ENCODE assay signal across 11 cellular contexts in genomic region chr2:36549063-36549662, GRCh38. TPM values are rescaled to one million over a fixed set of nuclear protein-coding genes. Genes with fewer than 3 reads are reported as not detected.
DNase-seq lines count a peak whose midpoint lies in the region; ATAC-seq, FAIRE-seq and TF ChIP-seq lines count a peak whose summit lies in the region.
"Had no signal": no experiment of that assay in that cellular context is flagged by ENCODE, and none has a peak within 500 bp of the region (broad histone marks: within the 10 kb centered on the region; RNA-seq: fewer than 3 reads in every experiment).

No MANE protein-coding gene starts in this region.

- H3K4me3 Mint-ChIP-seq in type B pancreatic cell: peak overlapping the region; percentile 20

- H3K36me3 ChIP-seq in left ventricle myocardium inferior (peaks cover 72% of the 10 kb centered on the region), kidney (ENCODE audit: control insufficient read depth in 1 of 2, insufficient read depth in 2 of 2, low read length in 2 of 2) (peaks cover 14 to 24% of the 10 kb centered on the region in 2 donors), transverse colon (peaks cover 0 to 61% (median 16%) of the 10 kb centered on the region in 4 donors)

- no peak for TF ChIP-seq POLR2A in transverse colon (IDR thresholded peaks at IDR 0.05)

- peaks cover 9% of the 10 kb centered on the region for H3K4me1 Mint-ChIP-seq in type B pancreatic cell (ENCODE audit: unreplicated experiment)

- H3K27ac Mint-ChIP-seq in activated naive CD4-positive, alpha-beta T cell treated with anti-CD3 and anti-CD28 coated beads, Interleukin-2, amount 50 U/mL, for 72 hours: no peak overlapping the region
- H3K27ac Mint-ChIP-seq in type B pancreatic cell: peak overlapping the region; percentile 15

- FAIRE-seq in kidney (lab: Jason Lieb, UNC): peak; percentile 66

- 60 to 72% methylated on average over 7 of the region's 7 CpGs for WGBS in transverse colon (ENCODE audit: low coverage in 1 of 2), 2 donors

- no peaks in the 10 kb centered on the region for H3K27me3 Mint-ChIP-seq in type B pancreatic cell

- intact Hi-C loops in left ventricle myocardium inferior (cut with micrococcal nuclease) (no loop called here), left cardiac atrium (cut with DNase I) (no loop called here), kidney (cut with DNase I) (no loop called here), transverse colon (cut with DNase I; ENCODE audit: low total_unique reads) (no loop called here)

- H3K36me3 Mint-ChIP-seq in activated naive CD4-positive, alpha-beta T cell treated with anti-CD3 and anti-CD28 coated beads, Interleukin-2, amount 50 U/mL, for 72 hours: peaks cover 18 to 20% of the 10 kb centered on the region in 2 donors
- H3K36me3 Mint-ChIP-seq in type B pancreatic cell: peaks cover 47% of the 10 kb centered on the region

- no peak overlapping the region for H3K9ac ChIP-seq in kidney (ENCODE audit: low read length in 2 of 2)

- in situ Hi-C loops in transverse colon (cut with MboI; ENCODE audit: low pct_ligation_motif_present in 1 of 4, low pct_unique_long_range_greater_than_20kb in 1 of 4, low sequenced_read_pairs in 3 of 4): no loop called here

- H3K27ac ChIP-seq in left ventricle myocardium inferior (replicated peaks) (peak overlapping the region; percentile 32), kidney (ENCODE audit: low read depth in 2 of 2, low read length in 2 of 2) (peak overlapping the region; percentile 5 to 36), transverse colon (peak overlapping the region in 2 of 4 donors; percentile 7 to 31)
- H3K27ac ChIP-seq: C4-2B, right atrium auricular region had no signal

- TF ChIP-seq CTCF in left ventricle myocardium inferior (IDR thresholded peaks at IDR 0.05; ENCODE audit: borderline replicate concordance) (no peak), kidney (IDR thresholded peaks at IDR 0.05; ENCODE audit: borderline replicate concordance, extremely low read depth, insufficient read depth) (no peak), type B pancreatic cell (conservative IDR thresholded peaks at IDR 0.05) (no peak), transverse colon (IDR thresholded peaks at IDR 0.05) (no peak)

- no peak for TF ChIP-seq EP300 in transverse colon (IDR thresholded peaks at IDR 0.05; ENCODE audit: low read depth)

- no peaks in the 10 kb centered on the region for H3K9me3 Mint-ChIP-seq in activated naive CD4-positive, alpha-beta T cell treated with anti-CD3 and anti-CD28 coated beads, Interleukin-2, amount 50 U/mL, for 72 hours
- H3K9me3 Mint-ChIP-seq in type B pancreatic cell: no peaks in the 10 kb centered on the region

- H3K27me3 ChIP-seq in left ventricle myocardium inferior (ENCODE audit: low read depth): no peaks in the 10 kb centered on the region
- no peaks in the 10 kb centered on the region for H3K27me3 ChIP-seq in transverse colon
- H3K27me3 ChIP-seq: right atrium auricular region had no signal

- H3K9me3 ChIP-seq in left ventricle myocardium inferior (replicated peaks): no peaks in the 10 kb centered on the region
- H3K9me3 ChIP-seq in kidney (ENCODE audit: control insufficient read depth in 1 of 2, low read length in 2 of 2): no peaks in the 10 kb centered on the region
- no peaks in the 10 kb centered on the region for H3K9me3 ChIP-seq in transverse colon
- H3K9me3 ChIP-seq: right atrium auricular region had no signal

- H3K4me3 ChIP-seq in left ventricle myocardium inferior (no peak overlapping the region), kidney (ENCODE audit: low read length in 2 of 2) (no peak overlapping the region), transverse colon (no peak overlapping the region)
- H3K4me3 ChIP-seq: right atrium auricular region had no signal

- DNase-seq in left ventricle myocardium inferior (no peak), left cardiac atrium (no peak), kidney (no peak), type B pancreatic cell (ENCODE audit: extremely low spot score, unreplicated experiment) (no peak), transverse colon (no peak), cerebellum (ENCODE audit: low spot score) (no peak)
- DNase-seq in activated naive CD4-positive, alpha-beta T cell treated with anti-CD3 and anti-CD28 coated beads, Interleukin-2, amount 50 U/mL, for 72 hours (ENCODE audit: low spot score in 2 of 2): no peak
- DNase-seq: left colon had no signal

- ATAC-seq in left cardiac atrium (no peak), HG03378 (IDR thresholded peaks at IDR 0.05; ENCODE audit: unreplicated experiment) (no peak)
- peak; percentile 46 to 84 for ATAC-seq in activated naive CD4-positive, alpha-beta T cell treated with anti-CD3 and anti-CD28 coated beads, Interleukin-2, amount 50 U/mL, for 72 hours
- ATAC-seq: left colon had no signal

- H3K4me1 ChIP-seq in left ventricle myocardium inferior: peaks cover 6% of the 10 kb centered on the region
- peaks cover 0 to 2% of the 10 kb centered on the region in 2 donors for H3K4me1 ChIP-seq in kidney (ENCODE audit: control insufficient read depth in 1 of 2, insufficient read depth in 1 of 2, low read depth in 1 of 2, low read length in 2 of 2)
- peaks cover 0 to 4% (median 0%) of the 10 kb centered on the region in 4 donors for H3K4me1 ChIP-seq in transverse colon
- H3K4me1 ChIP-seq: right atrium auricular region had no signal

RNA-seq across cellular contexts. Expression of gene FEZ2, which starts 48.8 kb away (rescaled TPM):
- total RNA-seq in left ventricle myocardium inferior: 49.6 TPM
- total RNA-seq in left cardiac atrium: 10 to 100 TPM; 46.5 to 68.3 TPM
- total RNA-seq in activated naive CD4-positive, alpha-beta T cell treated with anti-CD3 and anti-CD28 coated beads, Interleukin-2, amount 50 U/mL, for 72 hours: 10 to 100 TPM in 1 of 2 donors, 1 to 10 TPM in 1; 8.2 to 14.9 TPM
- total RNA-seq in kidney: 46.4 TPM
- polyA plus RNA-seq in kidney (ENCODE audit: insufficient read depth, low read depth, low replicate concordance): 48.3 TPM
- total RNA-seq in type B pancreatic cell (ENCODE audit: low replicate concordance): 29.9 and 34.4 TPM in 2 replicates
- 10 to 100 TPM; 40.0 to 73.4 (median 47.5) TPM for total RNA-seq in transverse colon
- total RNA-seq in cerebellum: 60.2 TPM

Comparison
In these comparisons a context has a peak if more than half of its experiments do, and no peak if none do; other contexts are left out.
1. ATAC-seq: peak in activated naive CD4-positive, alpha-beta T cell treated with anti-CD3 and anti-CD28 coated beads, Interleukin-2, amount 50 U/mL, for 72 hours (2 of 2); none in left cardiac atrium (0 of 2) and HG03378 (single experiment).